Comparison of ENCODE assay signal across 1 cellular context in the genomic region with DNA sequence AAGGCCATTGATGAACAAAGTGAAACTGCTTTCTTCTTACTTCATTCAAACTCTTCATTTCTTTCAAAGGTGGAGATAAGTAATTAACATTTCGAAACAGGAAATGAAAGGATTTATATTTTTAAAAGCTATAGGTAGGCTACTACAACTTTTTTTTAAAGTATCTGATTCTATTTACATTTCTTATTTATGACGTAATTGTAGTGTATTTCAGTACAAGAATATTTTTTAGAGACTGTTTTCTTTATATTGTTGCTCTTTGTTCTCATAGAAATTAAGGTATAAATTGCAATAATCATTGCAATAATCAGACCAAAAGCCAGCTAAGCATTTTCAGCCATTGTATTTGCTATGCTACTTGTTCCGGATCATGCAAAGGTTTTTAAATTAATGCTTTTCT.
TF ChIP-seq lines count a peak whose summit lies in the region.

No MANE protein-coding gene starts in this region.

TF ChIP-seq in A549, 52 proteins besides CTCF, POLR2A, EP300 and RAD21:
- TF ChIP-seq ZFP36 (IDR thresholded peaks at IDR 0.05; ENCODE audit: borderline replicate concordance, partially characterized antibody) (no peak), JUNB (IDR thresholded peaks at IDR 0.05) (no peak), POLR2AphosphoS2 (conservative IDR thresholded peaks at IDR 0.05; ENCODE audit: low read length) (no peak), CHD2 (IDR thresholded peaks at IDR 0.05; ENCODE audit: low read length, partially characterized antibody) (no peak), CEBPB (IDR thresholded peaks at IDR 0.05) (no peak), HEYL (CRISPR knock-in tag; IDR thresholded peaks at IDR 0.05) (no peak), FOSL2 (IDR thresholded peaks at IDR 0.05) (no peak), FOSL2 (CRISPR knock-in tag; IDR thresholded peaks at IDR 0.05) (no peak), SMC3 (IDR thresholded peaks at IDR 0.05) (no peak), EHMT2 (IDR thresholded peaks at IDR 0.05; ENCODE audit: low read depth) (no peak), RFX5 (IDR thresholded peaks at IDR 0.05) (no peak), KDM1A (IDR thresholded peaks at IDR 0.05; ENCODE audit: low read depth) (no peak), BHLHE40 (IDR thresholded peaks at IDR 0.05; ENCODE audit: low read depth, low read length) (no peak), RARB (CRISPR knock-in tag; IDR thresholded peaks at IDR 0.05) (no peak), ZNF302 (CRISPR knock-in tag; IDR thresholded peaks at IDR 0.05) (no peak), FOSB (CRISPR knock-in tag; IDR thresholded peaks at IDR 0.05) (no peak)
- TF ChIP-seq, protein P1, sequence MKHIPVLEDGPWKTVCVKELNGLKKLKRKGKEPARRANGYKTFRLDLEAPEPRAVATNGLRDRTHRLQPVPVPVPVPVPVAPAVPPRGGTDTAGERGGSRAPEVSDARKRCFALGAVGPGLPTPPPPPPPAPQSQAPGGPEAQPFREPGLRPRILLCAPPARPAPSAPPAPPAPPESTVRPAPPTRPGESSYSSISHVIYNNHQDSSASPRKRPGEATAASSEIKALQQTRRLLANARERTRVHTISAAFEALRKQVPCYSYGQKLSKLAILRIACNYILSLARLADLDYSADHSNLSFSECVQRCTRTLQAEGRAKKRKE (CRISPR knock-in tag; IDR thresholded peaks at IDR 0.05; ENCODE audit: low read depth), result no peak
